In the genomic region with DNA sequence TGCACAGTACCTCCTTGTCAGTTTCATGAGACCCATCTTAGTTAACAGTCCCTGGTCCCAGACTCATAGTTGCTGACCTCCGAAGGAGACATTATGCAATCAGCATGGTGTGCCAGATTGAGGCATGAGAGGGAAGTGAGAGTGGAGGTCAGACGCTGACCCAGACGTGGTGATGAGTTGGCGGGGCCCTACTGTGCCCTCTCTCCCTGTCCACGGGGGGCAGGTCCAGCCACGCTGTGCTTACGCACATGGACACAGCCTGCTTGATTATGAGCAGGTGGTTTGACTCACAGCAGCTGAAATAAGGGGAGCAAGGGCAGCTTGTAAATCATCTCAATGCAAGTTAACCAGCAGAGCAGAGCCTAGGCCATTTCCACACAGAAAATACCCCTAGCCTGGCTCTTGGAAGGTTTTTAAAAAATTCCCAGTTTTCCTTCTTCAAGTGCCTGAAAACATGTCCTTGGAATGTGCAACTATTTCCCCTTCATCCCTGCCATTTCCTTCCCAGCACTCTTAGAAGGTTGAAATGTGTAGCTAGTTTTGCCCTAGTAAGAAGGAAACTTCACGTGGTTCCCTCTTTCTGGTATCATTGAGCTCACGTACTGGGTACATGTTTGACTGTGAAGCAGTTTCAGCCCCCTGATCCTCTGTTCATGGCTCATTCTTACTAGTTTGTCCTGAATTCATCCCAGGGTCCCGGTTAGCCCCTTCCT, we compare ENCODE assay signal across 8 cellular contexts.
A peak's percentile ranks its signal among the peaks of the same experiment; 100 is the strongest.
DNase-seq lines count a peak whose midpoint lies in the region; ATAC-seq and TF ChIP-seq lines count a peak whose summit lies in the region.

No MANE protein-coding gene starts in this region.

- H3K27ac Mint-ChIP-seq in MCF 10A (ENCODE audit: low read depth, unreplicated experiment) = no peak overlapping the region

- TF ChIP-seq CTCF in MCF 10A (IDR thresholded peaks at IDR 0.05; ENCODE audit: unreplicated experiment) (no peak), mammary epithelial cell (conservative IDR thresholded peaks at IDR 0.05 in 1 of 2, IDR thresholded peaks at IDR 0.05 in 1 of 2; ENCODE audit: extremely low read depth in 1 of 2, insufficient read depth in 1 of 2, low read depth in 1 of 2, low read length in 2 of 2) (no peak), omental fat pad (IDR thresholded peaks at IDR 0.05) (no peak)

- in situ Hi-C loops in mammary epithelial cell (cut with MboI; ENCODE audit: low sequenced_read_pairs in 2 of 2) = no loop called here

- CTCF ChIA-PET in MCF 10A (lab: Yijun Ruan, JAX) (interaction anchor here (0.6 to 1.3 kb wide), 3 partner anchors 15 to 377 kb away, joined by 3 to 4 read pairs (median 4); no protein-coding TSS in a partner anchor), mammary epithelial cell (lab: Charles Lee; ENCODE audit: low non-redundant PET) (no interaction called here)

- H4K20me1 ChIP-seq in mammary epithelial cell (ENCODE audit: insufficient read depth, low read length) = no peaks in the 10 kb centered on the region

- H2AFZ ChIP-seq in mammary epithelial cell (ENCODE audit: low read depth, low read length) = no peak overlapping the region

- H3K9me3 ChIP-seq in mammary epithelial cell (replicated peaks; ENCODE audit: insufficient read depth, low read length) = no peaks in the 10 kb centered on the region

- no peak overlapping the region for H3K4me2 ChIP-seq in mammary epithelial cell (ENCODE audit: insufficient read depth, low read depth, low read length)

- POLR2A ChIA-PET in MCF 10A (lab: Yijun Ruan, JAX) = interaction anchor here (1.3 kb wide), 1 partner anchor 110 kb away, joined by 4 read pairs; no protein-coding TSS in a partner anchor

- H3K4me1 ChIP-seq in mammary epithelial cell (ENCODE audit: insufficient read depth, low read length) = peaks cover 3% of the 10 kb centered on the region

- H3K27ac ChIP-seq in mammary epithelial cell (ENCODE audit: insufficient read depth, low read depth, low read length) (no peak overlapping the region), cingulate gyrus (ENCODE audit: low read depth, low read length) (peak overlapping the region; percentile 24)

- no peak overlapping the region for H3K9ac ChIP-seq in mammary epithelial cell (ENCODE audit: insufficient read depth, low read length)

- H3K79me2 ChIP-seq in mammary epithelial cell (ENCODE audit: insufficient read depth, low read length) = no peaks in the 10 kb centered on the region

- BruUV-seq in MCF 10A (replicated peaks; lab: Mats Ljungman, UMichigan) (no TSS peak), mammary epithelial cell (replicated peaks; lab: Mats Ljungman, UMichigan) (no TSS peak)

- dilution Hi-C loops in mammary epithelial cell (cut with HindIII; ENCODE audit: low sequenced_read_pairs) = no loop called here

- WGBS in mammary epithelial cell (ENCODE audit: low coverage, missing lambda C conversion rate) = 94% methylated on average over 10 of the region's 10 CpGs

- H3K9me3 Mint-ChIP-seq in MCF 10A (ENCODE audit: unreplicated experiment) = peaks cover 8% of the 10 kb centered on the region

- intact Hi-C loops in MCF 10A (cut with micrococcal nuclease) (no loop called here), mammary epithelial cell (cut with micrococcal nuclease) (no loop called here)

- H3K4me3 ChIP-seq in mammary epithelial cell (replicated peaks in 1 of 3; ENCODE audit: insufficient read depth in 1 of 3, low read depth in 2 of 3, low read length in 3 of 3) = no peak overlapping the region

- peak; percentile 29 for DNase-seq in MCF 10A (ENCODE audit: unreplicated experiment)
- no peak for DNase-seq in mammary epithelial cell
- no peak for DNase-seq in omental fat pad (ENCODE audit: low spot score)
- DNase-seq in AG20443 (ENCODE audit: low spot score) = no peak
- DNase-seq in activated effector memory CD4-positive, alpha-beta T cell treated with Interleukin-2 at 50 U/mL for 16 hours = no peak

- H3K27me3 ChIP-seq in mammary epithelial cell (ENCODE audit: insufficient read depth, low read length) = no peaks in the 10 kb centered on the region

- H3K36me3 Mint-ChIP-seq in MCF 10A (ENCODE audit: insufficient read depth, unreplicated experiment) = no peaks in the 10 kb centered on the region

- ATAC-seq in HG03460 (IDR thresholded peaks at IDR 0.05; ENCODE audit: unreplicated experiment) = peak; percentile 57
- ATAC-seq in omental fat pad (ENCODE audit: low FRiP score) = peak; percentile 63
- ATAC-seq in HG03097 (IDR thresholded peaks at IDR 0.05; ENCODE audit: low FRiP score, unreplicated experiment) = no peak

- H3K4me3 Mint-ChIP-seq in MCF 10A (ENCODE audit: unreplicated experiment) = no peak overlapping the region

- peaks cover 7% of the 10 kb centered on the region for H3K4me1 Mint-ChIP-seq in MCF 10A (ENCODE audit: insufficient read depth, unreplicated experiment)

- peaks cover 16% of the 10 kb centered on the region for H3K36me3 ChIP-seq in mammary epithelial cell (ENCODE audit: insufficient read depth, low read length)

- no peaks in the 10 kb centered on the region for H3K27me3 Mint-ChIP-seq in MCF 10A (ENCODE audit: insufficient read depth, unreplicated experiment)
